23 cellular contexts compared by ENCODE assay signal in the genomic region with DNA sequence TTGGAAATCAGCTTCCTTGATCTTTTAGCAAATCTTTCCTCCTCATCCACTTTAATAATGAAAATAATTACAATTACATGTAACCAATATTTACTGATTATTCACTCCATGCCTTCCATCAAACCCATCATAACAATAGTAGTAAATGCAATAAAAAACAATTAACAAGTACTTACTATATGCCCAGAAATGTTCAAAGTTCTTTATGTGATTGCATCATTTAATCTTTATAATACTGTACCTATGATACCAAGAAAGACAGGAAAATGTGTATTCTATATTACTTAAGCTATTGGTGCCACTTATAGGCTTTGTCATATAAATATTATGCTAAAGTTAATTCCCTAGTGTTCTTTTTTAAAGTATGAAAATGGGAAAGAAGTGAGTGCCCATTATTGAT.
"Had no signal": no experiment of that assay in that cellular context is flagged by ENCODE, and none has a peak within 500 bp of the region (broad histone marks: within the 10 kb centered on the region; RNA-seq: fewer than 3 reads in every experiment).

No MANE protein-coding gene starts in this region.

- DNase-seq: cortex of kidney; dorsolateral prefrontal cortex; effector CD8-positive, alpha-beta T cell; esophagus squamous epithelium; foreskin keratinocyte; foreskin melanocyte; gastrocnemius medialis; glutamatergic neuron; head of caudate nucleus had no signal

- H3K27ac Mint-ChIP-seq: dendritic cell treated with granulocyte-macrophage colony-stimulating factor and Interleukin-4, amounts not matched to agents 40 ng/mL and 50 ng/mL, for 4 days; effector memory CD8-positive, alpha-beta T cell; endodermal cell had no signal

- H3K36me3 ChIP-seq: colonic mucosa, esophagus muscularis mucosa, esophagus squamous epithelium, gastrocnemius medialis, gastroesophageal sphincter, heart left ventricle, heart right ventricle had no signal

- H3K4me3 Mint-ChIP-seq: dendritic cell treated with granulocyte-macrophage colony-stimulating factor and Interleukin-4, amounts not matched to agents 40 ng/mL and 50 ng/mL, for 4 days; effector memory CD8-positive, alpha-beta T cell; endodermal cell had no signal

- H3K27me3 ChIP-seq: colonic mucosa, foreskin keratinocyte, gastrocnemius medialis, gastroesophageal sphincter had no signal

- H3K4me1 ChIP-seq: colonic mucosa, foreskin keratinocyte had no signal

- H3K9me3 ChIP-seq: colonic mucosa, esophagus muscularis mucosa, esophagus squamous epithelium, gastrocnemius medialis, gastroesophageal sphincter, heart left ventricle, heart right ventricle had no signal

- H3K9me3 Mint-ChIP-seq: dendritic cell treated with granulocyte-macrophage colony-stimulating factor and Interleukin-4, amounts not matched to agents 40 ng/mL and 50 ng/mL, for 4 days; effector memory CD8-positive, alpha-beta T cell; endodermal cell had no signal

- H3K27ac ChIP-seq: colonic mucosa, coronary artery, dorsolateral prefrontal cortex, epithelial cell of prostate, esophagus muscularis mucosa, esophagus squamous epithelium, foreskin keratinocyte, gastrocnemius medialis, gastroesophageal sphincter, heart left ventricle, heart right ventricle had no signal

- H3K4me3 ChIP-seq: colonic mucosa, coronary artery, dorsolateral prefrontal cortex, esophagus muscularis mucosa, esophagus squamous epithelium, gastrocnemius medialis, gastroesophageal sphincter, heart left ventricle, heart right ventricle had no signal

- FAIRE-seq: colon, endometrium, frontal cortex had no signal

- ATAC-seq: effector memory CD8-positive, alpha-beta T cell; esophagus mucosa; foreskin keratinocyte; gastrocnemius medialis; gastroesophageal sphincter; heart left ventricle; heart right ventricle had no signal
